In the genomic region with DNA sequence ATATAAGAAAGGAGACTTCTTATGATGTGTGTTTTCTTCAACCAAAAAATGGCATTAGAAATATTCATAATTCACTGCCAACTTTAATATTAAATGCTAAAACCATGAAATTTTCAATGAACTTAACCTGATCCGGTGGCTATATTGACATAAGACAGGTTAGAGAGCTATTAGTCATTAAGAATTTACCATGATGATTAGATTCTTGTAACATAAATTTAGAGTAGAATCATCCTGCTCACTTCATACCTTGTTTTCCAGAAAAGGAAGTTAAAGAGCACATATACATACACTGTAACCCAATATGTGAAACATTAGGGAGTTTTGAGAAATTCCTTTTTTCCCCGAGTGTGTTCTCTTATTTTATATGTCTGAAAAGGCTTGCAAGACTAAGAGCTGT, we compare ENCODE assay signal across 34 cellular contexts.
"Had no signal": no experiment of that assay in that cellular context is flagged by ENCODE, and none has a peak within 500 bp of the region (broad histone marks: within the 10 kb centered on the region; RNA-seq: fewer than 3 reads in every experiment).

No MANE protein-coding gene starts in this region.

- H3K4me3 Mint-ChIP-seq: activated CD4-positive, alpha-beta memory T cell treated with anti-CD3 and anti-CD28 coated beads, Interleukin-2, amount 10 ng/mL, durations not matched to agents 7 days and 5 days; activated CD8-positive, alpha-beta memory T cell treated with anti-CD3 and anti-CD28 coated beads, Interleukin-2, amount 10 ng/mL, durations not matched to agents 7 days and 5 days; activated naive CD8-positive, alpha-beta T cell treated with anti-CD3 and anti-CD28 coated beads for 36 hours; activated T-cell treated with anti-CD3 and anti-CD28 coated beads, Interleukin-2, amount 50 U/mL, for 72 hours; activated T-helper 17 cell treated with anti-CD3 and anti-CD28 coated beads, Interleukin-2, amount 50 U/mL, for 72 hours had no signal

- H3K4me2 ChIP-seq: PC-9 had no signal

- H3K36me3 Mint-ChIP-seq: activated CD8-positive, alpha-beta memory T cell treated with anti-CD3 and anti-CD28 coated beads, Interleukin-2, amount 10 ng/mL, durations not matched to agents 7 days and 5 days; activated naive CD8-positive, alpha-beta T cell treated with anti-CD3 and anti-CD28 coated beads for 36 hours had no signal

- H3K27ac ChIP-seq: PC-9, SJCRH30, VCaP had no signal

- H3K36me3 ChIP-seq: SJCRH30 had no signal

- H3K4me1 ChIP-seq: SJCRH30 had no signal

- H2AFZ ChIP-seq: PC-9 had no signal

- H3K9me3 Mint-ChIP-seq: activated naive CD8-positive, alpha-beta T cell treated with anti-CD3 and anti-CD28 coated beads for 36 hours; activated T-helper 17 cell treated with anti-CD3 and anti-CD28 coated beads, Interleukin-2, amount 50 U/mL, for 72 hours had no signal

- H3K27me3 Mint-ChIP-seq: activated CD4-positive, alpha-beta memory T cell treated with anti-CD3 and anti-CD28 coated beads, Interleukin-2, amount 10 ng/mL, durations not matched to agents 7 days and 5 days; activated CD8-positive, alpha-beta memory T cell treated with anti-CD3 and anti-CD28 coated beads, Interleukin-2, amount 10 ng/mL, durations not matched to agents 7 days and 5 days; activated naive CD8-positive, alpha-beta T cell treated with anti-CD3 and anti-CD28 coated beads for 36 hours; activated T-helper 17 cell treated with anti-CD3 and anti-CD28 coated beads, Interleukin-2, amount 50 U/mL, for 72 hours had no signal

- H3K9me3 ChIP-seq: SJCRH30 had no signal

- H3K4me3 ChIP-seq: K562, PC-9, SJCRH30 had no signal

- H3K27me3 ChIP-seq: SJCRH30 had no signal

- H3K27ac Mint-ChIP-seq: activated CD4-positive, alpha-beta memory T cell treated with anti-CD3 and anti-CD28 coated beads, Interleukin-2, amount 10 ng/mL, durations not matched to agents 7 days and 5 days; activated CD8-positive, alpha-beta memory T cell treated with anti-CD3 and anti-CD28 coated beads, Interleukin-2, amount 10 ng/mL, durations not matched to agents 7 days and 5 days; activated naive CD8-positive, alpha-beta T cell treated with anti-CD3 and anti-CD28 coated beads for 36 hours; activated T-cell treated with anti-CD3 and anti-CD28 coated beads, Interleukin-2, amount 50 U/mL, for 72 hours; activated T-helper 17 cell treated with anti-CD3 and anti-CD28 coated beads, Interleukin-2, amount 50 U/mL, for 72 hours had no signal

- H3K4me1 Mint-ChIP-seq: activated CD4-positive, alpha-beta memory T cell treated with anti-CD3 and anti-CD28 coated beads, Interleukin-2, amount 10 ng/mL, durations not matched to agents 7 days and 5 days; activated CD8-positive, alpha-beta memory T cell treated with anti-CD3 and anti-CD28 coated beads, Interleukin-2, amount 10 ng/mL, durations not matched to agents 7 days and 5 days; activated naive CD8-positive, alpha-beta T cell treated with anti-CD3 and anti-CD28 coated beads for 36 hours; activated T-helper 17 cell treated with anti-CD3 and anti-CD28 coated beads, Interleukin-2, amount 50 U/mL, for 72 hours had no signal

- DNase-seq: activated CD4-positive, alpha-beta memory T cell treated with anti-CD3 and anti-CD28 coated beads, Interleukin-2, amount 10 ng/mL, durations not matched to agents 7 days and 5 days; activated CD4-positive, alpha-beta T cell treated with anti-CD3 and anti-CD28 coated beads for 1 hour; activated CD4-positive, alpha-beta T cell treated with anti-CD3 and anti-CD28 coated beads for 48 hours; activated CD4-positive, CD25-positive, alpha-beta regulatory T cell; activated CD8-positive, alpha-beta memory T cell treated with anti-CD3 and anti-CD28 coated beads for 24 hours; activated CD8-positive, alpha-beta memory T cell treated with anti-CD3 and anti-CD28 coated beads, Interleukin-2, amount 10 ng/mL, durations not matched to agents 7 days and 5 days; activated CD8-positive, alpha-beta memory T cell treated with anti-CD3 and anti-CD28 coated beads, Interleukin-2, amount 50 U/mL, for 48 hours; activated effector memory CD4-positive, alpha-beta T cell treated with anti-CD3 and anti-CD28 coated beads, Interleukin-2, amount 50 U/mL, for 16 hours; activated naive CD4-positive, alpha-beta T cell; activated naive CD4-positive, alpha-beta T cell treated with anti-CD3 and anti-CD28 coated beads, Interleukin-2, amount 50 U/mL, for 16 hours; activated naive CD8-positive, alpha-beta T cell treated with anti-CD3 and anti-CD28 coated beads for 36 hours; activated T-cell treated with anti-CD3 and anti-CD28 coated beads, Interleukin-2, amount 50 U/mL, for 1 hour; activated T-cell treated with anti-CD3 and anti-CD28 coated beads, Interleukin-2, amount 50 U/mL, for 72 hours; amniotic stem cell; aorta; caudate nucleus; cerebellar nuclear complex; NCI-H1105; NCI-H1417 treated with DMSO at 0.1 percent for 48 hours; NCI-H187 treated with DMSO at 0.1 percent for 48 hours; NCI-H2081 treated with DMSO at 0.1 percent for 48 hours; NCI-H345; NCI-H524 treated with DMSO at 0.1 percent for 48 hours; NK-92 treated with Interleukin-12 subunit alpha and Interleukin-12 subunit beta, amount 100 ng/mL, for 24 hours; PC-9; SHP77; SJCRH30; SW 1271; T-helper 1 cell; T-helper 2 cell; T-helper 9 cell had no signal
